Comparison of ENCODE assay signal across 8 cellular contexts in the genomic region with DNA sequence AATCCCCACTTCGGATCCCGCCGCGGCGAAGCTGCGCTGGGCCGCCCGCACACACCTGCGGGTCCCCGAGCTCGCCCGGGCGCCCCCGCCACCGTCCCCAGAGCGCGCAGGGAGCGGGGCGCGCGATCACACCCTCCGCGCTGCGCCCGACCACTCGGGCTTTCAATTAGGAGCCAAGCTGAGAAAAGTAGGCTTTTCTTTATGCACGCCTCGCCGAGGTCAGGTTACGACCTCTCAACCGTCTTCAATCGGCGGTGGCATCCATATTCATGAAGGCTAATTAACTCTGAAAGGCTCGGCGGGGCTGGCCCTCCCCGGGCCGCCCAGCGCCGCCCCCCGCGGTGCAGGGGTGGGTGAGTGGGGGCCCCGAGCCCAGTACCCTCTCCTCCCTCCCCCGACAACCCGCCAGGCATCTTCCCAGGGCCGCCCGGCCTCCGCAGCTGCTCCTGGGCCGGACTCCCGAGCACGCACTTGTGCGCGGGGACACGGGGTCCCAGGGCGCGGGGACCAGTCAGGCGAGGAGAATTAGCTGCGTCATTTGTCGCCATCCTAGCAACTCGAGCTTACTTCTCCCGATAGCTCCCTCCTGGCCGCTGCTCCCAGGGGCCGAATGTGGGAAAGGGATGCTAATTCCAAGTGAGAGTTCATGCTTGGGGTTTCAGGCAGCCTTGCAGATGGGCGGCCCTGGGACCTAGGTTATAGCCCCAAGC.
DNase-seq lines count a peak whose midpoint lies in the region; ATAC-seq and TF ChIP-seq lines count a peak whose summit lies in the region.

No MANE protein-coding gene starts in this region.

- H2BK20ac ChIP-seq in IMR-90 (ENCODE audit: low read depth, low read length), result peak overlapping the region; percentile 88

- H3K18ac ChIP-seq in IMR-90 (ENCODE audit: low read depth, low read length), result peak overlapping the region; percentile 91

- peak overlapping the region; percentile 87 for H4K91ac ChIP-seq in IMR-90 (ENCODE audit: insufficient read depth, low read depth, low read length)

- peak overlapping the region; percentile 94 for H3K4ac ChIP-seq in IMR-90 (ENCODE audit: low read depth, low read length)

- dilution Hi-C loops in IMR-90 (cut with HindIII; ENCODE audit: low sequenced_read_pairs, unreplicated experiment), result no loop called here

- peak overlapping the region; percentile 5; the same call in 1 of the 3 replicates for H2BK15ac ChIP-seq in IMR-90 (ENCODE audit: low read depth, low read length)

- TF ChIP-seq CTCF in IMR-90 (conservative IDR thresholded peaks at IDR 0.05; ENCODE audit: low read depth, low read length) (no peak), WI38 (IDR thresholded peaks at IDR 0.05; ENCODE audit: low read depth, low read length) (no peak)

- peak overlapping the region; percentile 80 for H2BK5ac ChIP-seq in IMR-90 (ENCODE audit: low read depth, low read length, poor library complexity, severe bottlenecking)

- H3K4me3 ChIP-seq in IMR-90 (ENCODE audit: insufficient read depth, low read depth, low read length) (peak overlapping the region; percentile 49), WI38 (ENCODE audit: low read depth, low read length) (peak overlapping the region; percentile 51)

- peaks cover 22% of the 10 kb centered on the region for H3K4me1 ChIP-seq in IMR-90 (ENCODE audit: control insufficient read depth, insufficient read depth, low read length)

- peak overlapping the region; percentile 91 for H4K5ac ChIP-seq in IMR-90 (ENCODE audit: low read depth, low read length)

- peaks cover 12% of the 10 kb centered on the region for H3K9me1 ChIP-seq in IMR-90 (ENCODE audit: insufficient read depth, low read length)

- intact Hi-C loops in IMR-90 (cut with micrococcal nuclease), result loop anchor here (1.0 to 10.0 kb wide), 7 partner anchors 33 to 1023 kb away; no protein-coding TSS in a partner anchor

- no peaks in the 10 kb centered on the region for H3K27me3 ChIP-seq in IMR-90 (ENCODE audit: control insufficient read depth, insufficient read depth, low read length)

- peak overlapping the region; percentile 82 for H3K4me2 ChIP-seq in IMR-90 (ENCODE audit: low read depth, low read length)

- peak overlapping the region; percentile 65 for H2AK9ac ChIP-seq in IMR-90 (replicated peaks; ENCODE audit: low read depth, low read length, poor library complexity)

- TF ChIP-seq POLR2A in IMR-90 (IDR thresholded peaks at IDR 0.05; ENCODE audit: low read depth, low read length), result no peak

- peak overlapping the region; percentile 97 for H3K27ac ChIP-seq in IMR-90 (ENCODE audit: insufficient read depth, low read length)

- TF ChIP-seq RAD21 in IMR-90 (IDR thresholded peaks at IDR 0.05; ENCODE audit: low read length), result no peak

- peak overlapping the region; percentile 86 for H3K23ac ChIP-seq in IMR-90 (ENCODE audit: low read depth, low read length)

- H4K20me1 ChIP-seq in IMR-90 (ENCODE audit: insufficient read depth, low read length), result no peaks in the 10 kb centered on the region

- peak overlapping the region; percentile 84; the same call in 1 of the 2 replicates for H3K56ac ChIP-seq in IMR-90 (ENCODE audit: extremely low read depth, insufficient read depth, low read length)

- peak overlapping the region; percentile 80 for H3K9ac ChIP-seq in IMR-90 (ENCODE audit: low read depth, low read length)

- no peaks in the 10 kb centered on the region for H3K36me3 ChIP-seq in IMR-90 (ENCODE audit: control insufficient read depth, insufficient read depth, low read length)

- POLR2A ChIA-PET in IMR-90 (lab: Charles Lee; ENCODE audit: unreplicated experiment), result interaction anchor here (0.5 to 1.5 kb wide), 11 partner anchors 9 to 536 kb away, joined by 3 to 8 read pairs (median 4); partner anchors contain the start of gene ZNF438

- H4K8ac ChIP-seq in IMR-90 (ENCODE audit: low read depth in 2 of 2, low read length in 2 of 2), result peak overlapping the region; percentile 50 to 88

- WGBS in IMR-90 (ENCODE audit: extremely low coverage in 2 of 2, insufficient read length in 1 of 2), 2 experiments, result 6% methylated on average over 35 of the region's 63 CpGs; no CpG with 5 or more reads in 1 of the 2 experiments

- no peaks in the 10 kb centered on the region for H3K9me3 ChIP-seq in IMR-90 (ENCODE audit: control insufficient read depth, insufficient read depth, low read length)

- peak overlapping the region; percentile 53; the same call in 1 of the 2 replicates for H2AK5ac ChIP-seq in IMR-90 (ENCODE audit: low read depth, low read length)

- in situ Hi-C loops in IMR-90 (cut with MboI; ENCODE audit: low sequenced_read_pairs), result loop anchor here (5.0 to 10.0 kb wide), 2 partner anchors 247 to 350 kb away; partner anchors contain the start of gene ZNF438

- peak overlapping the region; percentile 91 for H3K14ac ChIP-seq in IMR-90 (replicated peaks; ENCODE audit: low read depth, low read length)

- peaks cover 0 to 15% of the 10 kb centered on the region in 2 experiments; a peak in 2 of 4 replicates for H3K79me1 ChIP-seq in IMR-90 (ENCODE audit: low read depth in 1 of 2, low read length in 2 of 2)

- ATAC-seq in IMR-90 (ENCODE audit: low read depth), result peak; percentile 50
- ATAC-seq in GM19397 (IDR thresholded peaks at IDR 0.05; ENCODE audit: unreplicated experiment), result no peak

- CTCF ChIA-PET in IMR-90 (lab: Yijun Ruan, JAX), result interaction anchor here (0.6 to 1.4 kb wide), 4 partner anchors 33 to 755 kb away, joined by 3 to 7 read pairs (median 4); no protein-coding TSS in a partner anchor

- BruUV-seq in IMR-90 (replicated peaks; lab: Mats Ljungman, UMichigan), result no TSS peak

- H2AFZ ChIP-seq in IMR-90 (replicated peaks; ENCODE audit: low read length, poor library complexity), result peak overlapping the region; percentile 90

- DNase-seq in DMS79 treated with DMSO at 0.1 percent for 48 hours (lab: John Stamatoyannopoulos, UW), result peak; percentile 66
- peak; percentile 69 for DNase-seq in IMR-90
- DNase-seq in dermis microvascular lymphatic vessel endothelial cell (ENCODE audit: low read depth in 2 of 2), result peak; percentile 70 to 81
- peak; percentile 94 for DNase-seq in left kidney (ENCODE audit: low read depth, low spot score)
- DNase-seq in stimulated activated CD4-positive, alpha-beta T cell treated with anti-CD3 and anti-CD28 coated beads, Interleukin-1b, Interleukin-23, amount 100 ng/mL, for 4 hours (ENCODE audit: low read depth in 2 of 2), result peak; percentile 21 to 25
- DNase-seq in HPDE6-E6E7 (ENCODE audit: extremely low spot score), result no peak

- peak overlapping the region; percentile 98 for H2BK120ac ChIP-seq in IMR-90 (ENCODE audit: low read depth, low read length)

TF ChIP-seq in IMR-90, 13 proteins besides CTCF, POLR2A, EP300 and RAD21:
- TF ChIP-seq ELK1 (IDR thresholded peaks at IDR 0.05; ENCODE audit: borderline replicate concordance, low read depth, low read length) (no peak), MAZ (IDR thresholded peaks at IDR 0.05; ENCODE audit: borderline replicate concordance, low read depth, low read length) (peak; percentile 20; the same call in 1 of the 2 replicates), BHLHE40 (IDR thresholded peaks at IDR 0.05; ENCODE audit: low read depth, low read length) (no peak), CHD1 (IDR thresholded peaks at IDR 0.05; ENCODE audit: low read depth, low read length) (no peak), RCOR1 (IDR thresholded peaks at IDR 0.05; ENCODE audit: insufficient replicate concordance, low read length) (no peak), USF2 (IDR thresholded peaks at IDR 0.05; ENCODE audit: low read depth, low read length) (no peak), CEBPB (IDR thresholded peaks at IDR 0.05; ENCODE audit: low read depth, low read length) (no peak), SMC3 (IDR thresholded peaks at IDR 0.05; ENCODE audit: low read depth, low read length) (no peak), FOS (IDR thresholded peaks at IDR 0.05; ENCODE audit: low read depth, low read length) (no peak), NFE2L2 (IDR thresholded peaks at IDR 0.05; ENCODE audit: low read depth, low read length) (peak; percentile 30; the same call in 1 of the 2 replicates), RFX5 (IDR thresholded peaks at IDR 0.05; ENCODE audit: low read depth, low read length) (peak; percentile 96), MAFK (IDR thresholded peaks at IDR 0.05; ENCODE audit: low read depth, low read length) (no peak), MXI1 (IDR thresholded peaks at IDR 0.05; ENCODE audit: borderline replicate concordance, low read depth, low read length) (no peak)
TF ChIP-seq in IMR-90: peak in this region for 3.
